Comparison of ENCODE assay signal across 12 cellular contexts in genomic region chr12:47271800-47272230, GRCh38.
DNase-seq lines count a peak whose midpoint lies in the region; ATAC-seq and TF ChIP-seq lines count a peak whose summit lies in the region.
"Had no signal": no experiment of that assay in that cellular context is flagged by ENCODE, and none has a peak within 500 bp of the region (broad histone marks: within the 10 kb centered on the region; RNA-seq: fewer than 3 reads in every experiment).

No MANE protein-coding gene starts in this region.

- no peak overlapping the region for H3K4me3 Mint-ChIP-seq in activated naive CD8-positive, alpha-beta T cell treated with anti-CD3 and anti-CD28 coated beads, Interleukin-2, amount 10 ng/mL, durations not matched to agents 7 days and 5 days
- H3K4me3 Mint-ChIP-seq: neural crest cell had no signal

- peak overlapping the region; percentile 15 for H3K27ac Mint-ChIP-seq in activated naive CD8-positive, alpha-beta T cell treated with anti-CD3 and anti-CD28 coated beads, Interleukin-2, amount 10 ng/mL, durations not matched to agents 7 days and 5 days

- CTCF ChIA-PET in SK-N-SH (lab: Yijun Ruan, JAX) = no interaction called here
- CTCF ChIA-PET in IMR-90 (lab: Yijun Ruan, JAX) = interaction anchor here (0.7 kb wide), 1 partner anchor 141 kb away, joined by 3 read pairs; no protein-coding TSS in a partner anchor

- TF ChIP-seq RAD21 in SK-N-SH (IDR thresholded peaks at IDR 0.05; ENCODE audit: low read length) (no peak), IMR-90 (IDR thresholded peaks at IDR 0.05; ENCODE audit: low read length) (no peak)

- H3K4ac ChIP-seq in IMR-90 (ENCODE audit: low read depth, low read length) = peak overlapping the region; percentile 83; the same call in 1 of the 2 replicates

- peak overlapping the region; percentile 64 for H4K91ac ChIP-seq in IMR-90 (ENCODE audit: insufficient read depth, low read depth, low read length)

- no peak for TF ChIP-seq CTCF in SK-N-SH (IDR thresholded peaks at IDR 0.05)
- no peak for TF ChIP-seq CTCF in IMR-90 (conservative IDR thresholded peaks at IDR 0.05; ENCODE audit: low read depth, low read length)
- TF ChIP-seq CTCF in osteoblast (IDR thresholded peaks at IDR 0.05; ENCODE audit: extremely low read depth, low read depth, low read length) = no peak
- no peak for TF ChIP-seq CTCF in stomach (IDR thresholded peaks at IDR 0.05)
- TF ChIP-seq CTCF in psoas muscle (IDR thresholded peaks at IDR 0.05) = no peak

- dilution Hi-C loops in IMR-90 (cut with HindIII; ENCODE audit: low sequenced_read_pairs, unreplicated experiment) = no loop called here

- H4K20me1 ChIP-seq in SK-N-SH (ENCODE audit: insufficient read depth) (no peaks in the 10 kb centered on the region), IMR-90 (ENCODE audit: insufficient read depth, low read length) (no peaks in the 10 kb centered on the region), osteoblast (ENCODE audit: insufficient read depth, low read length) (no peaks in the 10 kb centered on the region)

- no peak for TF ChIP-seq POLR2A in IMR-90 (IDR thresholded peaks at IDR 0.05; ENCODE audit: low read depth, low read length)
- TF ChIP-seq POLR2A in stomach (IDR thresholded peaks at IDR 0.05) = no peak

- peak overlapping the region; percentile 39; the same call in 1 of the 2 replicates for H4K5ac ChIP-seq in IMR-90 (ENCODE audit: low read depth, low read length)

- intact Hi-C loops in IMR-90 (cut with micrococcal nuclease) = no loop called here
- intact Hi-C loops in stomach (cut with DNase I; ENCODE audit: low total_unique reads) = no loop called here
- intact Hi-C loops in psoas muscle (cut with DNase I) = no loop called here

- peaks cover 6% of the 10 kb centered on the region for H3K9me3 Mint-ChIP-seq in activated naive CD8-positive, alpha-beta T cell treated with anti-CD3 and anti-CD28 coated beads, Interleukin-2, amount 10 ng/mL, durations not matched to agents 7 days and 5 days

- H3K4me1 Mint-ChIP-seq in activated naive CD8-positive, alpha-beta T cell treated with anti-CD3 and anti-CD28 coated beads, Interleukin-2, amount 10 ng/mL, durations not matched to agents 7 days and 5 days = peaks cover 66% of the 10 kb centered on the region

- H3K36me3 Mint-ChIP-seq in activated naive CD8-positive, alpha-beta T cell treated with anti-CD3 and anti-CD28 coated beads, Interleukin-2, amount 10 ng/mL, durations not matched to agents 7 days and 5 days = peaks cover 8% of the 10 kb centered on the region

- no peak overlapping the region for H2AK9ac ChIP-seq in IMR-90 (replicated peaks; ENCODE audit: low read depth, low read length, poor library complexity)

- H3K27me3 ChIP-seq in SK-N-SH (ENCODE audit: insufficient read depth) = no peaks in the 10 kb centered on the region
- H3K27me3 ChIP-seq in IMR-90 (ENCODE audit: control insufficient read depth, insufficient read depth, low read length) = no peaks in the 10 kb centered on the region
- no peaks in the 10 kb centered on the region for H3K27me3 ChIP-seq in osteoblast (ENCODE audit: insufficient read depth, low read length)
- H3K27me3 ChIP-seq in stomach = no peaks in the 10 kb centered on the region
- no peaks in the 10 kb centered on the region for H3K27me3 ChIP-seq in psoas muscle (ENCODE audit: insufficient read depth in 3 of 3, low read length in 2 of 3)
- H3K27me3 ChIP-seq: sigmoid colon had no signal

- ATAC-seq in SK-N-SH treated with all-trans-retinoic acid at 6 μM for 48 hours = no peak
- ATAC-seq in IMR-90 (ENCODE audit: low read depth) = no peak
- ATAC-seq in activated naive CD8-positive, alpha-beta T cell treated with anti-CD3 and anti-CD28 coated beads, Interleukin-2, amount 10 ng/mL, durations not matched to agents 7 days and 5 days (ENCODE audit: low read depth) = no peak
- ATAC-seq in psoas muscle = no peak

- peak overlapping the region; percentile 78; the same call in 1 of the 2 replicates for H3K23ac ChIP-seq in IMR-90 (ENCODE audit: low read depth, low read length)

- DNase-seq in SK-N-SH = no peak
- no peak for DNase-seq in IMR-90
- DNase-seq in activated naive CD8-positive, alpha-beta T cell treated with anti-CD3 and anti-CD28 coated beads, Interleukin-2, amount 10 ng/mL, durations not matched to agents 7 days and 5 days = no peak
- no peak for DNase-seq in osteoblast (ENCODE audit: insufficient read length, low spot score, missing footprints)
- DNase-seq in stomach = no peak
- DNase-seq in psoas muscle = no peak
- DNase-seq in stimulated activated CD4-positive, alpha-beta T cell treated with anti-CD3 and anti-CD28 coated beads, Interleukin-12 subunit alpha, Interleukin-12 subunit beta, amount 100 ng/mL, for 4 hours = no peak
- DNase-seq: activated effector memory CD4-positive, alpha-beta T cell treated with Interleukin-2 at 50 U/mL for 16 hours; sigmoid colon; stimulated activated naive CD4-positive, alpha-beta T cell treated with Interleukin-2 at 50 U/mL for 16 hours had no signal

- peak overlapping the region; percentile 0; the same call in 1 of the 2 replicates for H3K56ac ChIP-seq in IMR-90 (ENCODE audit: extremely low read depth, insufficient read depth, low read length)

- H3K36me3 ChIP-seq in SK-N-SH (replicated peaks in 1 of 2; ENCODE audit: control insufficient read depth in 1 of 2, insufficient read depth in 2 of 2, low read length in 1 of 2) (no peaks in the 10 kb centered on the region), IMR-90 (ENCODE audit: control insufficient read depth, insufficient read depth, low read length) (no peaks in the 10 kb centered on the region), osteoblast (ENCODE audit: insufficient read depth, low read length) (no peaks in the 10 kb centered on the region), stomach (no peaks in the 10 kb centered on the region), psoas muscle (ENCODE audit: insufficient read depth in 1 of 2, low read depth in 1 of 2) (no peaks in the 10 kb centered on the region)
- H3K36me3 ChIP-seq: sigmoid colon had no signal

- H3K79me1 ChIP-seq in IMR-90 (ENCODE audit: low read depth in 1 of 2, low read length in 2 of 2) = no peaks in the 10 kb centered on the region

- H3K79me2 ChIP-seq in SK-N-SH (ENCODE audit: insufficient read depth) = no peaks in the 10 kb centered on the region
- H3K79me2 ChIP-seq in osteoblast (ENCODE audit: insufficient read depth, low read length) = no peaks in the 10 kb centered on the region

- H3K14ac ChIP-seq in IMR-90 (replicated peaks; ENCODE audit: low read depth, low read length) = peak overlapping the region; percentile 75

- H2AFZ ChIP-seq in SK-N-SH (ENCODE audit: low read depth) (no peak overlapping the region), IMR-90 (replicated peaks; ENCODE audit: low read length, poor library complexity) (no peak overlapping the region), osteoblast (ENCODE audit: low read length) (no peak overlapping the region)

- TF ChIP-seq EP300 in SK-N-SH (IDR thresholded peaks at IDR 0.05; ENCODE audit: borderline replicate concordance in 1 of 2, low read depth in 1 of 2, low read length in 1 of 2) (no peak), stomach (IDR thresholded peaks at IDR 0.05) (no peak)

- H3K4me3 ChIP-seq in SK-N-SH (ENCODE audit: low read depth in 2 of 2, low read length in 1 of 2) = no peak overlapping the region
- no peak overlapping the region for H3K4me3 ChIP-seq in IMR-90 (ENCODE audit: insufficient read depth, low read depth, low read length)
- H3K4me3 ChIP-seq in osteoblast (ENCODE audit: insufficient read depth, low read length) = no peak overlapping the region
- no peak overlapping the region for H3K4me3 ChIP-seq in stomach
- no peak overlapping the region for H3K4me3 ChIP-seq in psoas muscle
- H3K4me3 ChIP-seq: sigmoid colon had no signal

- H3F3A ChIP-seq in SK-N-SH (replicated peaks; ENCODE audit: insufficient read depth) = no peaks in the 10 kb centered on the region

- 1% methylated on average over 2 of the region's 2 CpGs for WGBS in SK-N-SH (ENCODE audit: low lambda C conversion rate)
- WGBS in IMR-90 (ENCODE audit: extremely low coverage in 2 of 2, insufficient read length in 1 of 2), 2 experiments = no CpG with 5 or more reads among the region's 2 CpGs
- WGBS in stomach, 5 donors = 17 to 38% (median 34%) methylated on average over 2 of the region's 2 CpGs
- 75 to 79% (median 78%) methylated on average over 2 of the region's 2 CpGs for WGBS in psoas muscle, 3 donors

- H3K9me2 ChIP-seq in SK-N-SH = no peaks in the 10 kb centered on the region

- H2AK5ac ChIP-seq in IMR-90 (ENCODE audit: low read depth, low read length) = peak overlapping the region; percentile 66; the same call in 1 of the 2 replicates

- H3K27ac ChIP-seq in SK-N-SH (ENCODE audit: low read depth in 2 of 2, low read length in 1 of 2) = peak overlapping the region in 1 of 2 experiments; percentile 62; a peak in 2 of 4 replicates
- H3K27ac ChIP-seq in IMR-90 (ENCODE audit: insufficient read depth, low read length) = no peak overlapping the region
- peak overlapping the region; percentile 91 for H3K27ac ChIP-seq in osteoblast (ENCODE audit: low read depth, low read length)
- no peak overlapping the region for H3K27ac ChIP-seq in stomach
- H3K27ac ChIP-seq in psoas muscle = no peak overlapping the region

- H3K9me1 ChIP-seq in IMR-90 (ENCODE audit: insufficient read depth, low read length) = peaks cover 7% of the 10 kb centered on the region; the same call in 1 of the 2 replicates

- H2BK5ac ChIP-seq in IMR-90 (ENCODE audit: low read depth, low read length, poor library complexity, severe bottlenecking) = peak overlapping the region; percentile 10

- peaks cover 0 to 13% of the 10 kb centered on the region in 2 experiments; a peak in 1 of 4 replicates for H3K4me1 ChIP-seq in SK-N-SH (ENCODE audit: control insufficient read depth in 1 of 2, insufficient read depth in 2 of 2, low read depth in 1 of 2, low read length in 1 of 2)
- peaks cover 18% of the 10 kb centered on the region; the same call in 1 of the 2 replicates for H3K4me1 ChIP-seq in IMR-90 (ENCODE audit: control insufficient read depth, insufficient read depth, low read length)
- H3K4me1 ChIP-seq in osteoblast (ENCODE audit: insufficient read depth, low read length) = peaks cover 48% of the 10 kb centered on the region
- H3K4me1 ChIP-seq in stomach = peaks cover 2 to 12% (median 6%) of the 10 kb centered on the region in 4 donors
- no peaks in the 10 kb centered on the region for H3K4me1 ChIP-seq in psoas muscle

- BruUV-seq in IMR-90 (replicated peaks; lab: Mats Ljungman, UMichigan) = no TSS peak

- POLR2A ChIA-PET in SK-N-SH (lab: Yijun Ruan, JAX) = no interaction called here
- POLR2A ChIA-PET in IMR-90 (lab: Charles Lee; ENCODE audit: unreplicated experiment) = no interaction called here
- POLR2A ChIA-PET in activated naive CD8-positive, alpha-beta T cell treated with anti-CD3 and anti-CD28 coated beads, Interleukin-2, amount 10 ng/mL, durations not matched to agents 7 days and 5 days (lab: Charles Lee) = interaction anchor here (1.4 to 2.5 kb wide), 4 partner anchors 30 to 54 kb away, joined by 3 to 10 read pairs (median 4); no protein-coding TSS in a partner anchor

- H3K9ac ChIP-seq in SK-N-SH (peak overlapping the region; percentile 35; the same call in 1 of the 2 replicates), IMR-90 (ENCODE audit: low read depth, low read length) (no peak overlapping the region)

- peak overlapping the region; percentile 82 for H2BK20ac ChIP-seq in IMR-90 (ENCODE audit: low read depth, low read length)

- H3K4me2 ChIP-seq in SK-N-SH = peak overlapping the region; percentile 1; the same call in 1 of the 2 replicates
- H3K4me2 ChIP-seq in IMR-90 (ENCODE audit: low read depth, low read length) = no peak overlapping the region
- H3K4me2 ChIP-seq in osteoblast (ENCODE audit: insufficient read depth, low read length) = peak overlapping the region; percentile 55

- H3K9me3 ChIP-seq in SK-N-SH (no peaks in the 10 kb centered on the region), IMR-90 (ENCODE audit: control insufficient read depth, insufficient read depth, low read length) (no peaks in the 10 kb centered on the region), osteoblast (ENCODE audit: low read depth, low read length) (no peaks in the 10 kb centered on the region), stomach (no peaks in the 10 kb centered on the region), psoas muscle (no peaks in the 10 kb centered on the region)
- H3K9me3 ChIP-seq: sigmoid colon had no signal

- peak overlapping the region; percentile 10; the same call in 1 of the 2 replicates for H3K18ac ChIP-seq in IMR-90 (ENCODE audit: low read depth, low read length)

- H2BK120ac ChIP-seq in IMR-90 (ENCODE audit: low read depth, low read length) = peak overlapping the region; percentile 91

- in situ Hi-C loops in IMR-90 (cut with MboI; ENCODE audit: low sequenced_read_pairs) = no loop called here

- H2BK15ac ChIP-seq in IMR-90 (ENCODE audit: low read depth, low read length) = peak overlapping the region; percentile 92; the same call in 2 of the 3 replicates

- H4K8ac ChIP-seq in IMR-90 (ENCODE audit: low read depth in 2 of 2, low read length in 2 of 2) = peak overlapping the region; percentile 52 to 70; a peak in 3 of 4 replicates

- H3K27me3 Mint-ChIP-seq in activated naive CD8-positive, alpha-beta T cell treated with anti-CD3 and anti-CD28 coated beads, Interleukin-2, amount 10 ng/mL, durations not matched to agents 7 days and 5 days = no peaks in the 10 kb centered on the region
